8 cellular contexts compared by ENCODE assay signal in genomic region chr7:75639893-75640600, GRCh38.
A peak's percentile ranks its signal among the peaks of the same experiment; 100 is the strongest.
DNase-seq lines count a peak whose midpoint lies in the region; TF ChIP-seq lines count a peak whose summit lies in the region.

No MANE protein-coding gene starts in this region.

- H3K27ac ChIP-seq in stomach: peak overlapping the region in 4 of 5 donors; percentile 76 to 82 (median 80)

- H3K27me3 ChIP-seq in stomach: no peaks in the 10 kb centered on the region

- peaks cover 2% of the 10 kb centered on the region for H3K36me3 Mint-ChIP-seq in activated CD4-positive, alpha-beta T cell treated with anti-CD3 and anti-CD28 coated beads, Interleukin-2, amount 10 ng/mL, durations not matched to agents 24 days and 14 days (ENCODE audit: low read depth)

- peak overlapping the region; percentile 87 for H3K4me3 Mint-ChIP-seq in activated CD4-positive, alpha-beta T cell treated with anti-CD3 and anti-CD28 coated beads, Interleukin-2, amount 10 ng/mL, durations not matched to agents 24 days and 14 days

- H3K9me3 ChIP-seq in stomach: peaks cover 0 to 10% (median 4%) of the 10 kb centered on the region in 4 donors

- H3K4me3 ChIP-seq in WI38 (ENCODE audit: low read depth, low read length) (peak overlapping the region; percentile 69), iPS-11a (ENCODE audit: low read depth, low read length) (peak overlapping the region; percentile 50), stomach (peak overlapping the region; percentile 67 to 80 (median 72))

- no peak for TF ChIP-seq CTCF in WI38 (IDR thresholded peaks at IDR 0.05; ENCODE audit: low read depth, low read length)
- no peak for TF ChIP-seq CTCF in stomach (IDR thresholded peaks at IDR 0.05)

- peak overlapping the region; percentile 47 for H3K27ac Mint-ChIP-seq in activated CD4-positive, alpha-beta T cell treated with anti-CD3 and anti-CD28 coated beads, Interleukin-2, amount 10 ng/mL, durations not matched to agents 24 days and 14 days

- WGBS in stomach, 5 donors: 38 to 43% (median 41%) methylated on average over 14 to 15 of the region's 15 CpGs

- TF ChIP-seq EP300 in stomach (IDR thresholded peaks at IDR 0.05): no peak

- peaks cover 28% of the 10 kb centered on the region for H3K27me3 Mint-ChIP-seq in activated CD4-positive, alpha-beta T cell treated with anti-CD3 and anti-CD28 coated beads, Interleukin-2, amount 10 ng/mL, durations not matched to agents 24 days and 14 days

- no peaks in the 10 kb centered on the region for H3K36me3 ChIP-seq in stomach

- DNase-seq in activated CD4-positive, alpha-beta T cell treated with anti-CD3 and anti-CD28 coated beads, Interleukin-2, amount 10 ng/mL, durations not matched to agents 24 days and 14 days: no peak
- DNase-seq in activated CD4-positive, alpha-beta T cell treated with anti-CD3 and anti-CD28 coated beads for 48 hours: no peak
- DNase-seq in stomach (no peak), germinal center (ENCODE audit: low spot score) (no peak), occipital lobe (lab: John Stamatoyannopoulos, UW) (no peak), NCI-H2107 treated with DMSO at 0.1 percent for 48 hours (lab: John Stamatoyannopoulos, UW; ENCODE audit: unreplicated experiment) (no peak)

- H3K4me1 ChIP-seq in stomach: peaks cover 8 to 19% (median 18%) of the 10 kb centered on the region in 4 donors

- intact Hi-C loops in activated CD4-positive, alpha-beta T cell treated with anti-CD3 and anti-CD28 coated beads, Interleukin-2, amount 10 ng/mL, durations not matched to agents 24 days and 14 days (cut with micrococcal nuclease): no loop called here
- intact Hi-C loops in stomach (cut with DNase I; ENCODE audit: low total_unique reads): loop anchor here (10.0 kb wide), 1 partner anchor 115 kb away; no protein-coding TSS in a partner anchor

- peaks cover 4% of the 10 kb centered on the region for H3K9me3 Mint-ChIP-seq in activated CD4-positive, alpha-beta T cell treated with anti-CD3 and anti-CD28 coated beads, Interleukin-2, amount 10 ng/mL, durations not matched to agents 24 days and 14 days

- H3K4me1 Mint-ChIP-seq in activated CD4-positive, alpha-beta T cell treated with anti-CD3 and anti-CD28 coated beads, Interleukin-2, amount 10 ng/mL, durations not matched to agents 24 days and 14 days: peaks cover 2% of the 10 kb centered on the region

- TF ChIP-seq POLR2A in stomach (IDR thresholded peaks at IDR 0.05): no peak
